In genomic region chr11:92180664-92181251, GRCh38 we compare ENCODE assay signal across 1 cellular context.
TF ChIP-seq lines count a peak whose summit lies in the region.

No MANE protein-coding gene starts in this region.

TF ChIP-seq in IMR-90, 13 proteins besides CTCF, POLR2A, EP300 and RAD21 (continued from another document):
- TF ChIP-seq RCOR1 (IDR thresholded peaks at IDR 0.05; ENCODE audit: insufficient replicate concordance, low read length), result no peak
- no peak for TF ChIP-seq MAZ (IDR thresholded peaks at IDR 0.05; ENCODE audit: borderline replicate concordance, low read depth, low read length)
TF ChIP-seq in IMR-90: peak in this region for 0.
